19 cellular contexts compared by ENCODE assay signal in the genomic region with DNA sequence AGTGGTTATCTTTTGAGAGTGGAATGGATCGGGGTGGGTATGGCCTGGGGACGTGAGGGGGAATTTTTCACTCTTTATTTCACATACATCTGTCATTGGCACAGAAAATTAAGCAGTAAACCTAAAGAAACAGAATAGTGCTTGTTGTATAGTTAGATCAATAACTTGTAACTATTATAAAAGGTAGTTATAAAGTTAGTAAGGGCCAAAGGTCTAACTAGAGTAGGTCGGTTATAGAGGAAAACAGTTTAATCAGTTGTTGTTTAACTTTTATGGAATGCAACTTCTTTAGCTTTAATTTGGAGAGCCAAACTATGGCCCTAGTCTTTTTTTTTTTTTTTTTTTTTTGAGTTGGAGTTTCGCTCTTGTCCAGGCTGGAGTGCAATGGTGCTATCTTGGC.
"Had no signal": no experiment of that assay in that cellular context is flagged by ENCODE, and none has a peak within 500 bp of the region (broad histone marks: within the 10 kb centered on the region; RNA-seq: fewer than 3 reads in every experiment).

No MANE protein-coding gene starts in this region.

- ATAC-seq: body of pancreas; foreskin keratinocyte; stimulated activated naive CD8-positive, alpha-beta T cell treated with anti-CD3 and anti-CD28 coated beads, Interleukin-15, Interleukin-2, amounts not matched to agents 100 U/mL and 50 U/mL, for 24 hours had no signal

- H3K9me3 ChIP-seq: body of pancreas, lower lobe of right lung, neutrophil, suprapubic skin, upper lobe of right lung had no signal

- H3K36me3 Mint-ChIP-seq: activated naive CD8-positive, alpha-beta T cell had no signal

- H3K27ac Mint-ChIP-seq: activated naive CD8-positive, alpha-beta T cell had no signal

- H3K27ac ChIP-seq: body of pancreas, foreskin keratinocyte, lower lobe of right lung, suprapubic skin, upper lobe of right lung had no signal

- H3K4me3 Mint-ChIP-seq: activated naive CD8-positive, alpha-beta T cell; naive thymus-derived CD4-positive, alpha-beta T cell had no signal

- H3K27me3 ChIP-seq: body of pancreas, foreskin keratinocyte, neutrophil, suprapubic skin, upper lobe of right lung had no signal

- H3K27me3 Mint-ChIP-seq: activated naive CD8-positive, alpha-beta T cell; naive thymus-derived CD4-positive, alpha-beta T cell had no signal

- H3K36me3 ChIP-seq: lower lobe of right lung, neutrophil, suprapubic skin, upper lobe of right lung had no signal

- DNase-seq: activated CD4-positive, alpha-beta T cell treated with anti-CD3 and anti-CD28 coated beads, Interleukin-2, amount 50 U/mL, for 1 hour; activated CD8-positive, alpha-beta memory T cell treated with anti-CD3 and anti-CD28 coated beads for 24 hours; activated gamma-delta T cell treated with Interleukin-2 at 50 U/mL for 16 hours; amniotic stem cell; caudate nucleus; effector CD8-positive, alpha-beta T cell; foreskin keratinocyte; glutamatergic neuron; lower lobe of right lung; naive thymus-derived CD4-positive, alpha-beta T cell; stimulated activated CD4-positive, alpha-beta T cell treated with anti-CD3 and anti-CD28 coated beads, Interleukin-4, amount 100 ng/mL, for 4 hours; stimulated activated CD8-positive, alpha-beta memory T cell treated with anti-CD3 and anti-CD28 coated beads, Interleukin-4, amount 100 ng/mL, for 48 hours; stimulated activated naive CD8-positive, alpha-beta T cell treated with anti-CD3 and anti-CD28 coated beads, Interleukin-15, Interleukin-2, amounts not matched to agents 100 U/mL and 50 U/mL, for 24 hours; SW 1271; upper lobe of right lung had no signal

- H3K4me3 ChIP-seq: body of pancreas, lower lobe of right lung, suprapubic skin, upper lobe of right lung had no signal
